ENCODE assay signal across 11 cellular contexts in the genomic region with DNA sequence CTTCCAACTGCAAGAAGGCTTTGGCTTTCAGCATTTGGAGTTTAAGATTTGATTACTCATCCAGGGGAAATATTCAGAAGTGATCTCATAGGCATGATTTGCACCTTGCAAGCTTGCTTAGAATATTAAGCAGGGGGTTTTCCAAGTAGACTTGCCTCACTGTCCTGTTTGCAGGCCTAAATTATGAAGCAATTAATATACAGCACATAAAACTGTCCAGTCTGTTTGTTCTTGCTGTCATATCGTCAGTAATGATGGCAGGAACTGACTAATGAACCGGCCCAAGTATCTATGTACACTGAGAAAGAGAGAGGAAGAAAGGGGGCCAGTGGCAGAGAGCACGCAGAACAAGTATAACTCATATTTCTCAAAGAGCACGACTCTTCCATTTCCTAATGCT.
DNase-seq lines count a peak whose midpoint lies in the region; ATAC-seq and TF ChIP-seq lines count a peak whose summit lies in the region.
"Had no signal": no experiment of that assay in that cellular context is flagged by ENCODE, and none has a peak within 500 bp of the region (broad histone marks: within the 10 kb centered on the region; RNA-seq: fewer than 3 reads in every experiment).

No MANE protein-coding gene starts in this region.

- TF ChIP-seq CTCF in fibroblast of lung (conservative IDR thresholded peaks at IDR 0.05 in 1 of 2, IDR thresholded peaks at IDR 0.05 in 1 of 2; ENCODE audit: low read depth in 1 of 2, low read length in 2 of 2): no peak
- TF ChIP-seq CTCF in CD8-positive, alpha-beta T cell (IDR thresholded peaks at IDR 0.05): no peak

- no peak overlapping the region for H3K27ac Mint-ChIP-seq in CD8-positive, alpha-beta T cell

- H3K9ac ChIP-seq in fibroblast of lung (ENCODE audit: insufficient read depth, low read length) (no peak overlapping the region), skeletal muscle satellite cell (ENCODE audit: low read depth, low read length) (peak overlapping the region; percentile 73)
- H3K9ac ChIP-seq: parathyroid adenoma had no signal

- H3K4me3 Mint-ChIP-seq in CD8-positive, alpha-beta T cell: no peak overlapping the region

- no peaks in the 10 kb centered on the region for H3K36me3 Mint-ChIP-seq in CD8-positive, alpha-beta T cell

- peaks cover 58% of the 10 kb centered on the region for H3K4me1 Mint-ChIP-seq in CD8-positive, alpha-beta T cell (ENCODE audit: low read depth)

- H4K20me1 ChIP-seq in fibroblast of lung (ENCODE audit: control insufficient read depth, extremely low read depth, insufficient read depth, low read length): no peaks in the 10 kb centered on the region

- H3K4me3 ChIP-seq in SJSA1 (no peak overlapping the region), fibroblast of lung (replicated peaks in 1 of 4; ENCODE audit: control extremely low read depth in 1 of 4, insufficient read depth in 1 of 4, low read depth in 3 of 4, low read length in 4 of 4) (no peak overlapping the region), skeletal muscle satellite cell (ENCODE audit: low read length) (no peak overlapping the region)
- H3K4me3 ChIP-seq in CD8-positive, alpha-beta T cell (ENCODE audit: low read depth, low read length): no peak overlapping the region

- H3K4me1 ChIP-seq in SJSA1 (replicated peaks): peaks cover 54% of the 10 kb centered on the region
- H3K4me1 ChIP-seq in fibroblast of lung (ENCODE audit: control insufficient read depth, extremely low read depth, insufficient read depth, low read length): peaks cover 10% of the 10 kb centered on the region
- peaks cover 35% of the 10 kb centered on the region for H3K4me1 ChIP-seq in skeletal muscle satellite cell (ENCODE audit: control insufficient read depth, insufficient read depth, low read length)
- peaks cover 43% of the 10 kb centered on the region for H3K4me1 ChIP-seq in CD8-positive, alpha-beta T cell (ENCODE audit: insufficient read depth, low read length)
- H3K4me1 ChIP-seq: parathyroid adenoma had no signal

- H3K4me2 ChIP-seq in fibroblast of lung (ENCODE audit: extremely low read depth, insufficient read depth, low read length) (no peak overlapping the region), skeletal muscle satellite cell (ENCODE audit: low read length) (no peak overlapping the region)

- intact Hi-C loops in CD8-positive, alpha-beta T cell (cut with DNase I, micrococcal nuclease): no loop called here

- no peaks in the 10 kb centered on the region for H3K27me3 Mint-ChIP-seq in CD8-positive, alpha-beta T cell (ENCODE audit: low read depth)

- no peaks in the 10 kb centered on the region for H3K79me2 ChIP-seq in fibroblast of lung (ENCODE audit: control insufficient read depth, insufficient read depth, low read length)
- H3K79me2 ChIP-seq: parathyroid adenoma had no signal

- no peak for ATAC-seq in CD8-positive, alpha-beta T cell
- no peak for ATAC-seq in GM19463 (IDR thresholded peaks at IDR 0.05; ENCODE audit: unreplicated experiment)

- H3K27me3 ChIP-seq in SJSA1 (replicated peaks) (no peaks in the 10 kb centered on the region), fibroblast of lung (ENCODE audit: control insufficient read depth, insufficient read depth, low read length) (no peaks in the 10 kb centered on the region), skeletal muscle satellite cell (ENCODE audit: control insufficient read depth, insufficient read depth, low read length) (no peaks in the 10 kb centered on the region)
- H3K27me3 ChIP-seq in CD8-positive, alpha-beta T cell (ENCODE audit: insufficient read depth, low read length): no peaks in the 10 kb centered on the region

- no peaks in the 10 kb centered on the region for H3K9me3 Mint-ChIP-seq in CD8-positive, alpha-beta T cell

- DNase-seq in NCI-H748 (lab: John Stamatoyannopoulos, UW; ENCODE audit: unreplicated experiment) (peak; percentile 44), NCI-H748 treated with DMSO at 0.1 percent for 48 hours (lab: John Stamatoyannopoulos, UW) (no peak), SJSA1 (ENCODE audit: low read depth in 1 of 2, low spot score in 2 of 2) (no peak), fibroblast of lung (ENCODE audit: low read depth in 2 of 2) (peak; percentile 81 to 93), hippocampal formation (lab: John Stamatoyannopoulos, UW) (no peak)
- DNase-seq in CD8-positive, alpha-beta T cell: no peak
- DNase-seq: activated effector memory CD4-positive, alpha-beta T cell treated with Interleukin-2 at 50 U/mL for 16 hours; glutamatergic neuron had no signal

- H3K9me3 ChIP-seq in SJSA1 (replicated peaks) (no peaks in the 10 kb centered on the region), fibroblast of lung (ENCODE audit: control insufficient read depth, insufficient read depth, low read depth, low read length) (no peaks in the 10 kb centered on the region), skeletal muscle satellite cell (replicated peaks; ENCODE audit: low read length) (no peaks in the 10 kb centered on the region)
- no peaks in the 10 kb centered on the region for H3K9me3 ChIP-seq in CD8-positive, alpha-beta T cell (ENCODE audit: low read length)

- H2AFZ ChIP-seq in fibroblast of lung (ENCODE audit: low read length): no peak overlapping the region
- H2AFZ ChIP-seq: parathyroid adenoma had no signal

- POLR2A ChIA-PET in CD8-positive, alpha-beta T cell (lab: Charles Lee): no interaction called here

- CTCF ChIA-PET in CD8-positive, alpha-beta T cell (lab: Charles Lee): interaction anchor here (1.5 kb wide), 1 partner anchor 934 kb away, joined by 3 read pairs; no protein-coding TSS in a partner anchor

- peak overlapping the region; percentile 67 for H3K27ac ChIP-seq in SJSA1
- peak overlapping the region; percentile 30 for H3K27ac ChIP-seq in fibroblast of lung (ENCODE audit: insufficient read depth, low read length)
- no peak overlapping the region for H3K27ac ChIP-seq in CD8-positive, alpha-beta T cell (ENCODE audit: low read depth, low read length)
- H3K27ac ChIP-seq: parathyroid adenoma had no signal

- H3K36me3 ChIP-seq in SJSA1: no peaks in the 10 kb centered on the region
- H3K36me3 ChIP-seq in fibroblast of lung (ENCODE audit: control insufficient read depth, insufficient read depth, low read length): no peaks in the 10 kb centered on the region
- no peaks in the 10 kb centered on the region for H3K36me3 ChIP-seq in skeletal muscle satellite cell (ENCODE audit: insufficient read depth, low read length)
- no peaks in the 10 kb centered on the region for H3K36me3 ChIP-seq in CD8-positive, alpha-beta T cell (ENCODE audit: insufficient read depth, low read length)

Comparison
In these comparisons a context has a peak if more than half of its experiments do, and no peak if none do; other contexts are left out.
1. DNase-seq: peak in NCI-H748 (single experiment) and fibroblast of lung (2 of 2); none in NCI-H748 treated with DMSO at 0.1 percent for 48 hours (single experiment), SJSA1 (0 of 2), hippocampal formation (0 of 2) and CD8-positive, alpha-beta T cell (0 of 7).